ENCODE assay signal across 22 cellular contexts in the genomic region with DNA sequence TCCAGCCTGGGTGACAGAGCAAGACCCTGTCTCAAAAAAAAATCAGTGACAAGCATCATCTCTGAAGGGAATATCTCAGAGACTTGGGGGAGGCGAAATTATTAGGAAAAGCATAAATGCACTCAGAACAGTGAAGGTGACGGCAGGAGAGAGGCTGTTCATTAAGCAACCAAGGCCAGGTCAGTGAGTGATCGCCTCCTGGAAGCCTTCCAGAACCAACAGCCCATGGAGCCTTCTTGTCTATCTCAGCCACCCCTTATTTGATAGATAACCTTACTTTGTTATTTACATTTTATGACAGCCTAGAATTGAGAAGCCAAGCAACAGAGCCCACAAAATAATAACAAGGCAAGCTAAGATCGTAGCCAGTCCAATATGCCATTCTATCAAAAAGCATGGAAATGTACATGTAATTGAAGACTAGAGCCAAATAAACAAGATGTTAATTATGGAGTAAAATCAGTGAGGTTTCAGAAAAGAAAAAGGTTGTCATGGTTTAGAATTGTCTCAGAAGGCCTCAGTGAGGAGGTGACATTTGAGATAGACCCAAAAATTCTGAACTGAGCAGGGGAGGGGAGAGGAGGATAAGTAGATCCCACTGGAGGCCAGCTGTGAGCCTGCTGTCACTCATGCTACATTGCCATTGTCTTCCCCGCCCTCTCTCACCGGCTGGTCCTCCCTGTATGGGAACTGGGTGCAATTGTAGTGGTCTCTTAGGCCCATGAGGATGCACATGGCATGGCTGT. TPM values are rescaled to one million over a fixed set of nuclear protein-coding genes. Genes with fewer than 3 reads are reported as not detected.
DNase-seq lines count a peak whose midpoint lies in the region; ATAC-seq and TF ChIP-seq lines count a peak whose summit lies in the region.
"Had no signal": no experiment of that assay in that cellular context is flagged by ENCODE, and none has a peak within 500 bp of the region (broad histone marks: within the 10 kb centered on the region; RNA-seq: fewer than 3 reads in every experiment).

No MANE protein-coding gene starts in this region.

- H3K36me3 ChIP-seq in PC-3 (ENCODE audit: low read depth, low read length) (no peaks in the 10 kb centered on the region), right lobe of liver (no peaks in the 10 kb centered on the region)
- H3K36me3 ChIP-seq: HAP-1, spleen had no signal

- H3F3A ChIP-seq in PC-3 (ENCODE audit: low read length, unreplicated experiment) = no peaks in the 10 kb centered on the region

- WGBS in right lobe of liver (ENCODE audit: insufficient coverage, low coverage, low lambda C conversion rate, missing lambda C conversion rate) = 50% methylated on average over 4 of the region's 6 CpGs

- H3K9ac ChIP-seq in PC-3 (ENCODE audit: low read length) = no peak overlapping the region

- H4K20me1 ChIP-seq in PC-3 (ENCODE audit: low read length) = no peaks in the 10 kb centered on the region

- DNase-seq in D341Med (ENCODE audit: low spot score) (peak; percentile 45), NCI-H1092 (lab: John Stamatoyannopoulos, UW) (peak; percentile 15), PC-3 (no peak), right lobe of liver (no peak), RWPE1 (ENCODE audit: low spot score) (no peak)
- DNase-seq in activated T-cell treated with anti-CD3 and anti-CD28 coated beads, Interleukin-2, amount 50 U/mL, for 48 hours = no peak
- no peak for DNase-seq in activated T-cell treated with anti-CD3 and anti-CD28 coated beads, Interleukin-2, amount 50 U/mL, for 1 hour
- DNase-seq: activated CD4-positive, CD25-positive, alpha-beta regulatory T cell treated with anti-CD3 and anti-CD28 coated beads, Interleukin-2, amount 50 U/mL, for 72 hours; activated CD8-positive, alpha-beta T cell treated with anti-CD3 and anti-CD28 coated beads, Interleukin-2, amount 10 ng/mL, durations not matched to agents 7 days and 5 days; activated naive CD4-positive, alpha-beta T cell; activated T-cell treated with anti-CD3 and anti-CD28 coated beads, Interleukin-2, amount 50 U/mL, for 24 hours; CD4-positive, CD25-positive, alpha-beta regulatory T cell; occipital lobe; retina; spleen; stimulated activated CD4-positive, alpha-beta T cell treated with anti-CD3 and anti-CD28 coated beads, Interleukin-4, amount 100 ng/mL, for 24 hours; stimulated activated naive CD4-positive, alpha-beta T cell treated with Interleukin-2 at 50 U/mL for 16 hours; T1000 had no signal

- H3K9me3 ChIP-seq in PC-3 (ENCODE audit: low read length) (no peaks in the 10 kb centered on the region), right lobe of liver (no peaks in the 10 kb centered on the region)
- H3K9me3 ChIP-seq: HAP-1, spleen had no signal

- no peaks in the 10 kb centered on the region for H3K4me1 ChIP-seq in PC-3 (ENCODE audit: insufficient read depth, low read length)
- no peaks in the 10 kb centered on the region for H3K4me1 ChIP-seq in right lobe of liver
- H3K4me1 ChIP-seq: HAP-1, spleen had no signal

- no peaks in the 10 kb centered on the region for H3K9me2 ChIP-seq in PC-3 (replicated peaks; ENCODE audit: low read length)

- 0 out of 2 replicates have a peak overlapping the region, but pooled peaks have one; percentile 9 for H2AFZ ChIP-seq in PC-3 (ENCODE audit: low read length)

- ATAC-seq in PC-3 (no peak; the same call in 1 of the 2 replicates), right lobe of liver (peak; percentile 44 to 80 (median 54)), HG02798 (IDR thresholded peaks at IDR 0.05; ENCODE audit: poor library complexity, unreplicated experiment) (no peak)
- ATAC-seq: activated CD8-positive, alpha-beta T cell treated with anti-CD3 and anti-CD28 coated beads, Interleukin-2, amount 10 ng/mL, durations not matched to agents 7 days and 5 days; Right ventricle myocardium inferior had no signal

- no peak for TF ChIP-seq POLR2A in right lobe of liver (IDR thresholded peaks at IDR 0.05)

- H3K27me3 ChIP-seq in PC-3 (ENCODE audit: low read length) (0 out of 2 replicates have a peak, but pooled peaks cover 9% of the 10 kb centered on the region), right lobe of liver (no peaks in the 10 kb centered on the region)

- intact Hi-C loops in PC-3 (cut with micrococcal nuclease) (no loop called here), right lobe of liver (cut with DNase I) (no loop called here)

- no TSS peak for BruUV-seq in PC-3 (replicated peaks; lab: Mats Ljungman, UMichigan)

- CTCF ChIA-PET in PC-3 (lab: Charles Lee) (interaction anchor here (0.6 kb wide), 1 partner anchor 14 kb away, joined by 3 read pairs; no protein-coding TSS in a partner anchor), RWPE1 (lab: Yijun Ruan, JAX) (no interaction called here)

- no peak overlapping the region for H3K27ac ChIP-seq in PC-3 (ENCODE audit: low read length)
- no peak overlapping the region for H3K27ac ChIP-seq in right lobe of liver
- H3K27ac ChIP-seq in RWPE1 = no peak overlapping the region
- H3K27ac ChIP-seq: spleen had no signal

- TF ChIP-seq CTCF in PC-3 (conservative IDR thresholded peaks at IDR 0.05; ENCODE audit: low read depth, low read length) (no peak), right lobe of liver (IDR thresholded peaks at IDR 0.05) (no peak), RWPE1 (conservative IDR thresholded peaks at IDR 0.05; ENCODE audit: low read depth) (no peak)

- no peak overlapping the region; the same call in 1 of the 2 replicates for H3K4me2 ChIP-seq in PC-3 (ENCODE audit: low read length)

- H3K4me3 ChIP-seq in PC-3 (ENCODE audit: low read length) (no peak overlapping the region), right lobe of liver (no peak overlapping the region)
- H3K4me3 ChIP-seq: HAP-1, spleen had no signal

- H3K79me2 ChIP-seq in PC-3 (ENCODE audit: low read length) = no peaks in the 10 kb centered on the region

- POLR2A ChIA-PET in PC-3 (lab: Charles Lee; ENCODE audit: unreplicated experiment) (no interaction called here), RWPE1 (lab: Yijun Ruan, JAX; ENCODE audit: low non-redundant PET) (no interaction called here)

RNA-seq across cellular contexts. Expression of gene BNIP5, which starts 17.8 kb away (rescaled TPM):
- not detected in 2 replicates for total RNA-seq in PC-3 (2014; rRNA removed)
- not detected for total RNA-seq in right lobe of liver
- total RNA-seq: activated CD8-positive, alpha-beta T cell treated with anti-CD3 and anti-CD28 coated beads, Interleukin-2, amount 10 ng/mL, durations not matched to agents 7 days and 5 days; CD4-positive, CD25-positive, alpha-beta regulatory T cell; NCI-H460; occipital lobe; Right ventricle myocardium inferior; spleen had no signal

RNA-seq across cellular contexts. Expression of gene PNPLA1, which starts 49.0 kb away (rescaled TPM):
- 0.29 TPM in 1 of 2 replicates, not detected in the other for total RNA-seq in PC-3 (2014; rRNA removed)
- not detected for total RNA-seq in right lobe of liver
- total RNA-seq: activated CD8-positive, alpha-beta T cell treated with anti-CD3 and anti-CD28 coated beads, Interleukin-2, amount 10 ng/mL, durations not matched to agents 7 days and 5 days; NCI-H460; occipital lobe; Right ventricle myocardium inferior had no signal

Comparison
In these comparisons a context has a peak if more than half of its experiments do, and no peak if none do; other contexts are left out.
1. DNase-seq: peak in D341Med (single experiment) and NCI-H1092 (single experiment); none in PC-3 (single experiment), right lobe of liver (0 of 3), RWPE1 (single experiment), activated T-cell treated with anti-CD3 and anti-CD28 coated beads, Interleukin-2, amount 50 U/mL, for 48 hours (0 of 2) and activated T-cell treated with anti-CD3 and anti-CD28 coated beads, Interleukin-2, amount 50 U/mL, for 1 hour (single experiment).
2. ATAC-seq: peak in right lobe of liver (4 of 4); none in PC-3 (single experiment) and HG02798 (single experiment).